1 cellular context compared by ENCODE assay signal in the genomic region with DNA sequence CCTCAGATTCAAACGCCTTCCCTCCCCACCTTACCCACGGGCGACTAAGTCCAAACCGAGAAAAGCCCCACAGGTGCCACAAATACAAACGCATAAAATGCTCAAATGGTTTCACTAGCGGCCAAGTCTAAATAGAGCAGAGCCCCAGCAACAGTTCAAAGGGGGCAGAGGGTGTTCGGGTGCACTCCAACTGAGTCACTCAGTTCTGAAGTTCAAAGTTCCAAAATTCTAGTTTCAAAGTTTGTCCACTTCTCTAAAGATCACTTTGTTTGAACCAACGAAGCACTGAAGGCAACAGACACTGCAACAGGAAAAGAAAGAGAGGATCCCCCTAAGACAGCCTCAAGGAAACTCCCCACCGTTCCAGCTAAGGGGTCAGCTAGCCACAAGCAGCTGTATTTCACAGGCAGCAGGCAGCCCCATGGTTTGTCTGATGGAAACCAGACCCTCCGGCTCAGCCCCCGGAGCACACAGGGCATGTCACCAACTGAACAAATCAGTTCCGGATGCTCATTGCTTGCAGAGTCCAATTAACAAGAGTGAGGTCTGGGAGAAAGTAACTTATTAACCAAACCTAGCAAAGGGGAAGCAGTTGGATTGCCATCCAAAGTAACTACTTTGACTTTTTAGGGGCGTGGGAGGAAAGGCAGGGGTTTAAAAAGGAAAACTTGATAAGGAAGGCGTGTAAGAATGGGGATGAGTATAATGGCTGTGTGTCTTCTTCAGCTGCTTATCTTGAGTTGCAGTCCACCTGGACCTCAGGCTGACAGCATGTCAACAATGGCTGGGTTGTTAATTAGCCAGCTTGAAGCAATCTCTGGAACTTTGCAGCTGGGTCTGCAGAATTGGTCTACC.
TF ChIP-seq lines count a peak whose summit lies in the region.

No MANE protein-coding gene starts in this region.

TF ChIP-seq in HepG2, 621 proteins besides CTCF, POLR2A, EP300 and RAD21 (continued from another document and continues in another):
- TF ChIP-seq, protein P1, sequence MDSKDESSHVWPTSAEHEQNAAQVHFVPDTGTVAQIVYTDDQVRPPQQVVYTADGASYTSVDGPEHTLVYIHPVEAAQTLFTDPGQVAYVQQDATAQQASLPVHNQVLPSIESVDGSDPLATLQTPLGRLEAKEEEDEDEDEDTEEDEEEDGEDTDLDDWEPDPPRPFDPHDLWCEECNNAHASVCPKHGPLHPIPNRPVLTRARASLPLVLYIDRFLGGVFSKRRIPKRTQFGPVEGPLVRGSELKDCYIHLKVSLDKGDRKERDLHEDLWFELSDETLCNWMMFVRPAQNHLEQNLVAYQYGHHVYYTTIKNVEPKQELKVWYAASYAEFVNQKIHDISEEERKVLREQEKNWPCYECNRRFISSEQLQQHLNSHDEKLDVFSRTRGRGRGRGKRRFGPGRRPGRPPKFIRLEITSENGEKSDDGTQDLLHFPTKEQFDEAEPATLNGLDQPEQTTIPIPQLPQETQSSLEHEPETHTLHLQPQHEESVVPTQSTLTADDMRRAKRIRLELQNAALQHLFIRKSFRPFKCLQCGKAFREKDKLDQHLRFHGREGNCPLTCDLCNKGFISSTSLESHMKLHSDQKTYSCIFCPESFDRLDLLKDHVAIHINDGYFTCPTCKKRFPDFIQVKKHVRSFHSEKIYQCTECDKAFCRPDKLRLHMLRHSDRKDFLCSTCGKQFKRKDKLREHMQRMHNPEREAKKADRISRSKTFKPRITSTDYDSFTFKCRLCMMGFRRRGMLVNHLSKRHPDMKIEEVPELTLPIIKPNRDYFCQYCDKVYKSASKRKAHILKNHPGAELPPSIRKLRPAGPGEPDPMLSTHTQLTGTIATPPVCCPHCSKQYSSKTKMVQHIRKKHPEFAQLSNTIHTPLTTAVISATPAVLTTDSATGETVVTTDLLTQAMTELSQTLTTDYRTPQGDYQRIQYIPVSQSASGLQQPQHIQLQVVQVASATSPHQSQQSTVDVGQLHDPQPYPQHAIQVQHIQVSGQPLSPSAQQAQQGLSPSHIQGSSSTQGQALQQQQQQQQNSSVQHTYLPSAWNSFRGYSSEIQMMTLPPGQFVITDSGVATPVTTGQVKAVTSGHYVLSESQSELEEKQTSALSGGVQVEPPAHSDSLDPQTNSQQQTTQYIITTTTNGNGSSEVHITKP (CRISPR knock-in tag; IDR thresholded peaks at IDR 0.05; ENCODE audit: low read depth) = no peak
- TF ChIP-seq, protein P2, sequence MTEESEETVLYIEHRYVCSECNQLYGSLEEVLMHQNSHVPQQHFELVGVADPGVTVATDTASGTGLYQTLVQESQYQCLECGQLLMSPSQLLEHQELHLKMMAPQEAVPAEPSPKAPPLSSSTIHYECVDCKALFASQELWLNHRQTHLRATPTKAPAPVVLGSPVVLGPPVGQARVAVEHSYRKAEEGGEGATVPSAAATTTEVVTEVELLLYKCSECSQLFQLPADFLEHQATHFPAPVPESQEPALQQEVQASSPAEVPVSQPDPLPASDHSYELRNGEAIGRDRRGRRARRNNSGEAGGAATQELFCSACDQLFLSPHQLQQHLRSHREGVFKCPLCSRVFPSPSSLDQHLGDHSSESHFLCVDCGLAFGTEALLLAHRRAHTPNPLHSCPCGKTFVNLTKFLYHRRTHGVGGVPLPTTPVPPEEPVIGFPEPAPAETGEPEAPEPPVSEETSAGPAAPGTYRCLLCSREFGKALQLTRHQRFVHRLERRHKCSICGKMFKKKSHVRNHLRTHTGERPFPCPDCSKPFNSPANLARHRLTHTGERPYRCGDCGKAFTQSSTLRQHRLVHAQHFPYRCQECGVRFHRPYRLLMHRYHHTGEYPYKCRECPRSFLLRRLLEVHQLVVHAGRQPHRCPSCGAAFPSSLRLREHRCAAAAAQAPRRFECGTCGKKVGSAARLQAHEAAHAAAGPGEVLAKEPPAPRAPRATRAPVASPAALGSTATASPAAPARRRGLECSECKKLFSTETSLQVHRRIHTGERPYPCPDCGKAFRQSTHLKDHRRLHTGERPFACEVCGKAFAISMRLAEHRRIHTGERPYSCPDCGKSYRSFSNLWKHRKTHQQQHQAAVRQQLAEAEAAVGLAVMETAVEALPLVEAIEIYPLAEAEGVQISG (CRISPR knock-in tag; IDR thresholded peaks at IDR 0.05) = peak; percentile 56; the same call in 1 of the 2 replicates
- TF ChIP-seq ZNF160 (CRISPR knock-in tag; IDR thresholded peaks at IDR 0.05) (no peak), RARG (CRISPR knock-in tag; IDR thresholded peaks at IDR 0.05; ENCODE audit: low read depth) (no peak), ZNF331 (CRISPR knock-in tag; IDR thresholded peaks at IDR 0.05) (peak; percentile 88), ZNF75D (CRISPR knock-in tag; IDR thresholded peaks at IDR 0.05; ENCODE audit: borderline replicate concordance) (no peak), RNF2 (conservative IDR thresholded peaks at IDR 0.05; ENCODE audit: low read depth) (no peak), GABPA (IDR thresholded peaks at IDR 0.05; ENCODE audit: low read depth, low read length) (no peak), GABPA (CRISPR knock-in tag; IDR thresholded peaks at IDR 0.05; ENCODE audit: low read depth) (peak; percentile 52; the same call in 1 of the 2 replicates), ATM (IDR thresholded peaks at IDR 0.05; ENCODE audit: borderline replicate concordance) (no peak), MED1 (CRISPR knock-in tag; IDR thresholded peaks at IDR 0.05) (peak; percentile 67), GABPB1 (CRISPR knock-in tag; IDR thresholded peaks at IDR 0.05) (peak; percentile 28; the same call in 1 of the 2 replicates), IKZF1 (IDR thresholded peaks at IDR 0.05) (no peak), MIER3 (CRISPR knock-in tag; IDR thresholded peaks at IDR 0.05; ENCODE audit: borderline replicate concordance) (peak; percentile 41; the same call in 1 of the 2 replicates), ZNF207 (IDR thresholded peaks at IDR 0.05; ENCODE audit: borderline replicate concordance) (no peak), MTF2 (CRISPR knock-in tag; IDR thresholded peaks at IDR 0.05; ENCODE audit: borderline replicate concordance) (no peak), PRMT3 (CRISPR knock-in tag; IDR thresholded peaks at IDR 0.05; ENCODE audit: borderline replicate concordance, low read depth) (no peak), CHCHD3 (CRISPR knock-in tag; IDR thresholded peaks at IDR 0.05) (no peak), KLF16 (CRISPR knock-in tag; IDR thresholded peaks at IDR 0.05) (peak in 1 of 2 experiments; percentile 53; a peak in 1 of 4 replicates), ZNF772 (CRISPR knock-in tag; IDR thresholded peaks at IDR 0.05) (peak; percentile 12; the same call in 1 of the 2 replicates), NFYC (CRISPR knock-in tag; IDR thresholded peaks at IDR 0.05) (peak; percentile 32; the same call in 1 of the 2 replicates), ZNF788 (CRISPR knock-in tag; IDR thresholded peaks at IDR 0.05; ENCODE audit: borderline replicate concordance) (no peak; the same call in 1 of the 2 replicates), HOXA3 (CRISPR knock-in tag; IDR thresholded peaks at IDR 0.05) (peak; percentile 62; the same call in 1 of the 2 replicates), LCORL (IDR thresholded peaks at IDR 0.05) (peak; percentile 31; the same call in 1 of the 2 replicates), LCORL (CRISPR knock-in tag; IDR thresholded peaks at IDR 0.05) (peak; percentile 68; the same call in 1 of the 2 replicates), ARID2 (CRISPR knock-in tag; IDR thresholded peaks at IDR 0.05; ENCODE audit: borderline replicate concordance) (no peak), HMG20B (CRISPR knock-in tag; conservative IDR thresholded peaks at IDR 0.05) (peak; percentile 33), HIVEP1 (CRISPR knock-in tag; IDR thresholded peaks at IDR 0.05) (no peak), KDM5B (CRISPR knock-in tag; IDR thresholded peaks at IDR 0.05; ENCODE audit: borderline replicate concordance) (no peak), HMG20A (CRISPR knock-in tag; IDR thresholded peaks at IDR 0.05; ENCODE audit: borderline replicate concordance) (peak; percentile 57), KDM3A (CRISPR knock-in tag; IDR thresholded peaks at IDR 0.05; ENCODE audit: low read depth) (0 out of 2 replicates have a peak, but pooled peaks have one; percentile 64), ZNF232 (CRISPR knock-in tag; IDR thresholded peaks at IDR 0.05; ENCODE audit: borderline replicate concordance) (0 out of 2 replicates have a peak, but pooled peaks have one; percentile 19), XRCC5 (optimal IDR thresholded peaks at IDR 0.05; ENCODE audit: low read length) (peak; percentile 59), FOSL1 (CRISPR knock-in tag; IDR thresholded peaks at IDR 0.05; ENCODE audit: borderline replicate concordance) (peak; percentile 39; the same call in 1 of the 2 replicates), HDAC2 (CRISPR knock-in tag; IDR thresholded peaks at IDR 0.05) (peak; percentile 81), NCOA5 (CRISPR knock-in tag; IDR thresholded peaks at IDR 0.05) (no peak), ZNF660 (CRISPR knock-in tag; IDR thresholded peaks at IDR 0.05; ENCODE audit: borderline replicate concordance, low read depth) (no peak)
- TF ChIP-seq, protein P3, sequence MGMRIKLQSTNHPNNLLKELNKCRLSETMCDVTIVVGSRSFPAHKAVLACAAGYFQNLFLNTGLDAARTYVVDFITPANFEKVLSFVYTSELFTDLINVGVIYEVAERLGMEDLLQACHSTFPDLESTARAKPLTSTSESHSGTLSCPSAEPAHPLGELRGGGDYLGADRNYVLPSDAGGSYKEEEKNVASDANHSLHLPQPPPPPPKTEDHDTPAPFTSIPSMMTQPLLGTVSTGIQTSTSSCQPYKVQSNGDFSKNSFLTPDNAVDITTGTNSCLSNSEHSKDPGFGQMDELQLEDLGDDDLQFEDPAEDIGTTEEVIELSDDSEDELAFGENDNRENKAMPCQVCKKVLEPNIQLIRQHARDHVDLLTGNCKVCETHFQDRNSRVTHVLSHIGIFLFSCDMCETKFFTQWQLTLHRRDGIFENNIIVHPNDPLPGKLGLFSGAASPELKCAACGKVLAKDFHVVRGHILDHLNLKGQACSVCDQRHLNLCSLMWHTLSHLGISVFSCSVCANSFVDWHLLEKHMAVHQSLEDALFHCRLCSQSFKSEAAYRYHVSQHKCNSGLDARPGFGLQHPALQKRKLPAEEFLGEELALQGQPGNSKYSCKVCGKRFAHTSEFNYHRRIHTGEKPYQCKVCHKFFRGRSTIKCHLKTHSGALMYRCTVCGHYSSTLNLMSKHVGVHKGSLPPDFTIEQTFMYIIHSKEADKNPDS (CRISPR knock-in tag; IDR thresholded peaks at IDR 0.05) = no peak
- TF ChIP-seq, protein P4, sequence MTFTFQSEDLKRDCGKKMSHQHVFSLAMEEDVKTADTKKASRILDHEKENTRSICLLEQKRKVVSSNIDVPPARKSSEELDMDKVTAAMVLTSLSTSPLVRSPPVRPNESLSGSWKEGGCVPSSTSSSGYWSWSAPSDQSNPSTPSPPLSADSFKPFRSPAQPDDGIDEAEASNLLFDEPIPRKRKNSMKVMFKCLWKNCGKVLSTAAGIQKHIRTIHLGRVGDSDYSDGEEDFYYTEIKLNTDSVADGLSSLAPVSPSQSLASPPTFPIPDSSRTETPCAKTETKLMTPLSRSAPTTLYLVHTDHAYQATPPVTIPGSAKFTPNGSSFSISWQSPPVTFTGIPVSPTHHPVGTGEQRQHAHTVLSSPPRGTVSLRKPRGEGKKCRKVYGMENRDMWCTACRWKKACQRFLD (CRISPR knock-in tag; IDR thresholded peaks at IDR 0.05; ENCODE audit: borderline replicate concordance) = 0 out of 2 replicates have a peak, but pooled peaks have one; percentile 31
- TF ChIP-seq, protein P5, sequence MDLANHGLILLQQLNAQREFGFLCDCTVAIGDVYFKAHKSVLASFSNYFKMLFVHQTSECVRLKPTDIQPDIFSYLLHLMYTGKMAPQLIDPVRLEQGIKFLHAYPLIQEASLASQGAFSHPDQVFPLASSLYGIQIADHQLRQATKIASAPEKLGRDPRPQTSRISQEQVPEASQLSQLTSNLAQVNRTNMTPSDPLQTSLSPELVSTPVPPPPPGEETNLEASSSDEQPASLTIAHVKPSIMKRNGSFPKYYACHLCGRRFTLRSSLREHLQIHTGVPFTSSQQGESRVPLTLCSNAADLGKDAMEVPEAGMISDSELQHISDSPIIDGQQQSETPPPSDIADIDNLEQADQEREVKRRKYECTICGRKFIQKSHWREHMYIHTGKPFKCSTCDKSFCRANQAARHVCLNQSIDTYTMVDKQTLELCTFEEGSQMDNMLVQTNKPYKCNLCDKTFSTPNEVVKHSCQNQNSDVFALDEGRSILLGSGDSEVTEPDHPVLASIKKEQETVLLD (CRISPR knock-in tag; IDR thresholded peaks at IDR 0.05; ENCODE audit: low read depth) = no peak
- TF ChIP-seq, protein P6, sequence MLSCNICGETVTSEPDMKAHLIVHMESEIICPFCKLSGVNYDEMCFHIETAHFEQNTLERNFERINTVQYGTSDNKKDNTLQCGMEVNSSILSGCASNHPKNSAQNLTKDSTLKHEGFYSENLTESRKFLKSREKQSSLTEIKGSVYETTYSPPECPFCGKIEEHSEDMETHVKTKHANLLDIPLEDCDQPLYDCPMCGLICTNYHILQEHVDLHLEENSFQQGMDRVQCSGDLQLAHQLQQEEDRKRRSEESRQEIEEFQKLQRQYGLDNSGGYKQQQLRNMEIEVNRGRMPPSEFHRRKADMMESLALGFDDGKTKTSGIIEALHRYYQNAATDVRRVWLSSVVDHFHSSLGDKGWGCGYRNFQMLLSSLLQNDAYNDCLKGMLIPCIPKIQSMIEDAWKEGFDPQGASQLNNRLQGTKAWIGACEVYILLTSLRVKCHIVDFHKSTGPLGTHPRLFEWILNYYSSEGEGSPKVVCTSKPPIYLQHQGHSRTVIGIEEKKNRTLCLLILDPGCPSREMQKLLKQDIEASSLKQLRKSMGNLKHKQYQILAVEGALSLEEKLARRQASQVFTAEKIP (CRISPR knock-in tag; IDR thresholded peaks at IDR 0.05; ENCODE audit: borderline replicate concordance) = no peak
- TF ChIP-seq, protein P7, sequence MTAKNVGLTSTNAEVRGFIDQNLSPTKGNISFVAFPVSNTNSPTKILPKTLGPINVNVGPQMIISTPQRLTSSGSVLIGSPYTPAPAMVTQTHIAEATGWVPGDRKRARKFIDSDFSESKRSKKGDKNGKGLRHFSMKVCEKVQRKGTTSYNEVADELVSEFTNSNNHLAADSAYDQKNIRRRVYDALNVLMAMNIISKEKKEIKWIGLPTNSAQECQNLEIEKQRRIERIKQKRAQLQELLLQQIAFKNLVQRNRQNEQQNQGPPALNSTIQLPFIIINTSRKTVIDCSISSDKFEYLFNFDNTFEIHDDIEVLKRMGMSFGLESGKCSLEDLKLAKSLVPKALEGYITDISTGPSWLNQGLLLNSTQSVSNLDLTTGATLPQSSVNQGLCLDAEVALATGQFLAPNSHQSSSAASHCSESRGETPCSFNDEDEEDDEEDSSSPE (CRISPR knock-in tag; IDR thresholded peaks at IDR 0.05) = peak; percentile 37; the same call in 1 of the 2 replicates
- TF ChIP-seq, protein P8, sequence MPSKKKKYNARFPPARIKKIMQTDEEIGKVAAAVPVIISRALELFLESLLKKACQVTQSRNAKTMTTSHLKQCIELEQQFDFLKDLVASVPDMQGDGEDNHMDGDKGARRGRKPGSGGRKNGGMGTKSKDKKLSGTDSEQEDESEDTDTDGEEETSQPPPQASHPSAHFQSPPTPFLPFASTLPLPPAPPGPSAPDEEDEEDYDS (CRISPR knock-in tag; IDR thresholded peaks at IDR 0.05) = peak; percentile 80
- TF ChIP-seq, protein P9, sequence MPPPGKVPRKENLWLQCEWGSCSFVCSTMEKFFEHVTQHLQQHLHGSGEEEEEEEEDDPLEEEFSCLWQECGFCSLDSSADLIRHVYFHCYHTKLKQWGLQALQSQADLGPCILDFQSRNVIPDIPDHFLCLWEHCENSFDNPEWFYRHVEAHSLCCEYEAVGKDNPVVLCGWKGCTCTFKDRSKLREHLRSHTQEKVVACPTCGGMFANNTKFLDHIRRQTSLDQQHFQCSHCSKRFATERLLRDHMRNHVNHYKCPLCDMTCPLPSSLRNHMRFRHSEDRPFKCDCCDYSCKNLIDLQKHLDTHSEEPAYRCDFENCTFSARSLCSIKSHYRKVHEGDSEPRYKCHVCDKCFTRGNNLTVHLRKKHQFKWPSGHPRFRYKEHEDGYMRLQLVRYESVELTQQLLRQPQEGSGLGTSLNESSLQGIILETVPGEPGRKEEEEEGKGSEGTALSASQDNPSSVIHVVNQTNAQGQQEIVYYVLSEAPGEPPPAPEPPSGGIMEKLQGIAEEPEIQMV (CRISPR knock-in tag; IDR thresholded peaks at IDR 0.05; ENCODE audit: low read depth) = peak; percentile 63; the same call in 1 of the 2 replicates
